In the genomic region with DNA sequence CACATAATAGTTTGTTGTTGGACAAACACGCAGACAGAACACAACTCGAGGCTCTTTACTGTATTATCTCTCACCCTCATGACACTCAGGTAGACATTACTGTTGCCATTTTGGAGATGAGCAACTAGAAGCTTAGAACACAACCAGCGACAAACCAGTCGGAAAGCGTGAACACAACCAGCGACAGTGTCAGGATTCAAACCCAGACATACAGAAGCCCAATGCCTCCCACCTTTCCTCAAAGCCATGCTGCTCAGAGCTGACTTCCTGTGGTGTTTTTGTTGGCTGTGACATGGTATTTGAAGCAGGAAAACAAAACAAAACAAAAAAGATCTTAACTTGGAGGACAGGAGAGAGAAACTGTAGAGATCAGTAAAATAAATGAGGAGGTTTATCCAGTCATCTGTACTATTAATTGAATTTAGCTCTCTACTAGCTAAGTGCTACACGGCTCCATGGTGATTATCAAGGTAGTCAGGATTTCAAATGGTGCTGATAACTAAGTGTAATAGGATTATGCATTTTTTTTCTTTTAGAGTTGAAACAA, we compare ENCODE assay signal across 1 cellular context.
A peak's percentile ranks its signal among the peaks of the same experiment; 100 is the strongest.
TF ChIP-seq lines count a peak whose summit lies in the region.

No MANE protein-coding gene starts in this region.

TF ChIP-seq in SK-N-SH, 30 proteins besides CTCF, POLR2A, EP300 and RAD21 (continued from another document):
- TF ChIP-seq, protein P1, sequence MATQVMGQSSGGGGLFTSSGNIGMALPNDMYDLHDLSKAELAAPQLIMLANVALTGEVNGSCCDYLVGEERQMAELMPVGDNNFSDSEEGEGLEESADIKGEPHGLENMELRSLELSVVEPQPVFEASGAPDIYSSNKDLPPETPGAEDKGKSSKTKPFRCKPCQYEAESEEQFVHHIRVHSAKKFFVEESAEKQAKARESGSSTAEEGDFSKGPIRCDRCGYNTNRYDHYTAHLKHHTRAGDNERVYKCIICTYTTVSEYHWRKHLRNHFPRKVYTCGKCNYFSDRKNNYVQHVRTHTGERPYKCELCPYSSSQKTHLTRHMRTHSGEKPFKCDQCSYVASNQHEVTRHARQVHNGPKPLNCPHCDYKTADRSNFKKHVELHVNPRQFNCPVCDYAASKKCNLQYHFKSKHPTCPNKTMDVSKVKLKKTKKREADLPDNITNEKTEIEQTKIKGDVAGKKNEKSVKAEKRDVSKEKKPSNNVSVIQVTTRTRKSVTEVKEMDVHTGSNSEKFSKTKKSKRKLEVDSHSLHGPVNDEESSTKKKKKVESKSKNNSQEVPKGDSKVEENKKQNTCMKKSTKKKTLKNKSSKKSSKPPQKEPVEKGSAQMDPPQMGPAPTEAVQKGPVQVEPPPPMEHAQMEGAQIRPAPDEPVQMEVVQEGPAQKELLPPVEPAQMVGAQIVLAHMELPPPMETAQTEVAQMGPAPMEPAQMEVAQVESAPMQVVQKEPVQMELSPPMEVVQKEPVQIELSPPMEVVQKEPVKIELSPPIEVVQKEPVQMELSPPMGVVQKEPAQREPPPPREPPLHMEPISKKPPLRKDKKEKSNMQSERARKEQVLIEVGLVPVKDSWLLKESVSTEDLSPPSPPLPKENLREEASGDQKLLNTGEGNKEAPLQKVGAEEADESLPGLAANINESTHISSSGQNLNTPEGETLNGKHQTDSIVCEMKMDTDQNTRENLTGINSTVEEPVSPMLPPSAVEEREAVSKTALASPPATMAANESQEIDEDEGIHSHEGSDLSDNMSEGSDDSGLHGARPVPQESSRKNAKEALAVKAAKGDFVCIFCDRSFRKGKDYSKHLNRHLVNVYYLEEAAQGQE (IDR thresholded peaks at IDR 0.05; ENCODE audit: low read depth, low read length) = no peak
- TF ChIP-seq MAX (IDR thresholded peaks at IDR 0.05; ENCODE audit: low read depth) (0 out of 2 replicates have a peak, but pooled peaks have one; percentile 34), FOSL2 (IDR thresholded peaks at IDR 0.05; ENCODE audit: borderline replicate concordance, low read depth) (no peak), RFX5 (IDR thresholded peaks at IDR 0.05; ENCODE audit: low read length) (no peak), CHD2 (IDR thresholded peaks at IDR 0.05; ENCODE audit: low read length, partially characterized antibody) (peak; percentile 65), FOXJ3 (CRISPR knock-in tag; IDR thresholded peaks at IDR 0.05) (no peak), RXRA (IDR thresholded peaks at IDR 0.05; ENCODE audit: borderline replicate concordance, low read depth) (no peak), USF1 (IDR thresholded peaks at IDR 0.05; ENCODE audit: borderline replicate concordance, low read depth) (no peak), ZBTB33 (IDR thresholded peaks at IDR 0.05; ENCODE audit: borderline replicate concordance, low read depth) (no peak), NRF1 (IDR thresholded peaks at IDR 0.05; ENCODE audit: low read depth, low read length) (no peak), POLR2AphosphoS5 (IDR thresholded peaks at IDR 0.05; ENCODE audit: low read depth, low read length) (no peak)
